In genomic region chr3:51887620-51888019, GRCh38 we compare ENCODE assay signal across 22 cellular contexts. TPM values are rescaled to one million over a fixed set of nuclear protein-coding genes. Genes with fewer than 3 reads are reported as not detected.
DNase-seq lines count a peak whose midpoint lies in the region; ATAC-seq, FAIRE-seq and TF ChIP-seq lines count a peak whose summit lies in the region.
"Had no signal": no experiment of that assay in that cellular context is flagged by ENCODE, and none has a peak within 500 bp of the region (broad histone marks: within the 10 kb centered on the region; RNA-seq: fewer than 3 reads in every experiment).

No MANE protein-coding gene starts in this region.

- CTCF ChIA-PET in MCF 10A (lab: Yijun Ruan, JAX), result interaction anchor here (0.6 kb wide), 1 partner anchor 80 kb away, joined by 3 read pairs; no protein-coding TSS in a partner anchor
- CTCF ChIA-PET in activated CD4-positive, alpha-beta T cell treated with anti-CD3 and anti-CD28 coated beads for 36 hours (lab: Charles Lee), result no interaction called here

- POLR2A ChIA-PET in MCF 10A (lab: Yijun Ruan, JAX), result interaction anchor here (0.6 kb wide), 1 partner anchor 40 kb away, joined by 3 read pairs; no protein-coding TSS in a partner anchor
- POLR2A ChIA-PET in activated CD4-positive, alpha-beta T cell treated with anti-CD3 and anti-CD28 coated beads for 36 hours (lab: Charles Lee), result no interaction called here

- ATAC-seq in mucosa of descending colon, result peak; percentile 37
- ATAC-seq in activated CD4-positive, alpha-beta T cell treated with anti-CD3 and anti-CD28 coated beads for 36 hours, result no peak
- ATAC-seq in GM18498 (IDR thresholded peaks at IDR 0.05; ENCODE audit: unreplicated experiment), result no peak
- ATAC-seq in HG03442 (IDR thresholded peaks at IDR 0.05; ENCODE audit: unreplicated experiment), result no peak
- ATAC-seq: CD8-positive, alpha-beta T cell; GM12878 had no signal

- no peak for FAIRE-seq in bronchial epithelial cell (lab: Jason Lieb, UNC)
- FAIRE-seq: GM12878, GM18507 had no signal

- no peak overlapping the region for H3K27ac ChIP-seq in breast epithelium
- H3K27ac ChIP-seq: SJSA1 had no signal

- no peaks in the 10 kb centered on the region for H3K36me3 Mint-ChIP-seq in MCF 10A (ENCODE audit: insufficient read depth, unreplicated experiment)
- H3K36me3 Mint-ChIP-seq in activated CD4-positive, alpha-beta T cell treated with anti-CD3 and anti-CD28 coated beads for 36 hours (ENCODE audit: low read depth), result no peaks in the 10 kb centered on the region
- H3K36me3 Mint-ChIP-seq: CD8-positive, alpha-beta T cell had no signal

- H3K4me3 Mint-ChIP-seq in MCF 10A (ENCODE audit: unreplicated experiment), result no peak overlapping the region
- H3K4me3 Mint-ChIP-seq in activated CD4-positive, alpha-beta T cell treated with anti-CD3 and anti-CD28 coated beads for 36 hours, result no peak overlapping the region
- H3K4me3 Mint-ChIP-seq: CD8-positive, alpha-beta T cell had no signal

- H3K9me3 Mint-ChIP-seq in MCF 10A (ENCODE audit: unreplicated experiment), result no peaks in the 10 kb centered on the region
- no peaks in the 10 kb centered on the region for H3K9me3 Mint-ChIP-seq in activated CD4-positive, alpha-beta T cell treated with anti-CD3 and anti-CD28 coated beads for 36 hours (ENCODE audit: low read depth)
- H3K9me3 Mint-ChIP-seq: CD8-positive, alpha-beta T cell had no signal

- H3K9me3 ChIP-seq in breast epithelium, result no peaks in the 10 kb centered on the region
- H3K9me3 ChIP-seq in mucosa of descending colon, result no peaks in the 10 kb centered on the region
- H3K9me3 ChIP-seq: SJSA1 had no signal

- peak overlapping the region; percentile 21 for H3K27ac Mint-ChIP-seq in MCF 10A (ENCODE audit: low read depth, unreplicated experiment)
- H3K27ac Mint-ChIP-seq in activated CD4-positive, alpha-beta T cell treated with anti-CD3 and anti-CD28 coated beads for 36 hours, result no peak overlapping the region
- H3K27ac Mint-ChIP-seq: CD8-positive, alpha-beta T cell had no signal

- no peak for TF ChIP-seq POLR2A in breast epithelium (IDR thresholded peaks at IDR 0.05)

- H3K4me1 ChIP-seq in breast epithelium (no peaks in the 10 kb centered on the region), mucosa of descending colon (ENCODE audit: low read depth) (no peaks in the 10 kb centered on the region)
- H3K4me1 ChIP-seq: SJSA1 had no signal

- no peaks in the 10 kb centered on the region for H3K27me3 ChIP-seq in breast epithelium
- H3K27me3 ChIP-seq in bronchial epithelial cell (ENCODE audit: control insufficient read depth, insufficient read depth, low read length), result no peaks in the 10 kb centered on the region

- H3K36me3 ChIP-seq in breast epithelium, result no peaks in the 10 kb centered on the region
- no peaks in the 10 kb centered on the region for H3K36me3 ChIP-seq in bronchial epithelial cell (ENCODE audit: control insufficient read depth, insufficient read depth, low read length)
- H3K36me3 ChIP-seq in mucosa of descending colon (ENCODE audit: low read depth), result no peaks in the 10 kb centered on the region
- H3K36me3 ChIP-seq: SJSA1 had no signal

- BruUV-seq in MCF 10A (replicated peaks; lab: Mats Ljungman, UMichigan), result no TSS peak

- peaks cover 46% of the 10 kb centered on the region for H3K27me3 Mint-ChIP-seq in MCF 10A (ENCODE audit: insufficient read depth, unreplicated experiment)
- H3K27me3 Mint-ChIP-seq in activated CD4-positive, alpha-beta T cell treated with anti-CD3 and anti-CD28 coated beads for 36 hours, result peaks cover 9% of the 10 kb centered on the region

- H3K4me3 ChIP-seq in breast epithelium (no peak overlapping the region), bronchial epithelial cell (ENCODE audit: low read depth, low read length) (no peak overlapping the region), mucosa of descending colon (no peak overlapping the region)
- H3K4me3 ChIP-seq: GM12878, SJSA1 had no signal

- intact Hi-C loops in MCF 10A (cut with micrococcal nuclease), result no loop called here
- intact Hi-C loops in breast epithelium (cut with DNase I; ENCODE audit: low total_unique reads), result no loop called here
- intact Hi-C loops in mucosa of descending colon (cut with DNase I, micrococcal nuclease), result no loop called here
- intact Hi-C loops in activated CD4-positive, alpha-beta T cell treated with anti-CD3 and anti-CD28 coated beads for 36 hours (cut with DNase I, micrococcal nuclease), result no loop called here

- TF ChIP-seq CTCF in MCF 10A (IDR thresholded peaks at IDR 0.05; ENCODE audit: unreplicated experiment), result no peak
- TF ChIP-seq CTCF in breast epithelium (IDR thresholded peaks at IDR 0.05), result no peak
- no peak for TF ChIP-seq CTCF in bronchial epithelial cell (IDR thresholded peaks at IDR 0.05; ENCODE audit: insufficient read depth, low read length, severe bottlenecking)
- no peak for TF ChIP-seq CTCF in mucosa of descending colon (IDR thresholded peaks at IDR 0.05)

- peak; percentile 66 for DNase-seq in MCF 10A (ENCODE audit: unreplicated experiment)
- no peak for DNase-seq in breast epithelium (ENCODE audit: low spot score in 2 of 2)
- peak; percentile 73 for DNase-seq in bronchial epithelial cell (ENCODE audit: low read depth)
- no peak for DNase-seq in mucosa of descending colon
- DNase-seq in activated CD4-positive, alpha-beta T cell treated with anti-CD3 and anti-CD28 coated beads for 36 hours, result no peak
- no peak for DNase-seq in iPS-NIHi11 (ENCODE audit: low spot score)
- DNase-seq: 8988T; CD8-positive, alpha-beta T cell; GDM1; GOT3; IMR-90; Karpas-422; NCI-H1417; NCI-H187 treated with DMSO at 0.1 percent for 48 hours; NCI-H526 treated with DMSO at 0.1 percent for 48 hours; NK-92 treated with Interleukin-12 subunit alpha and Interleukin-12 subunit beta, amount 100 ng/mL, for 24 hours had no signal

- no peaks in the 10 kb centered on the region for H3K4me1 Mint-ChIP-seq in MCF 10A (ENCODE audit: insufficient read depth, unreplicated experiment)
- peaks cover 8% of the 10 kb centered on the region for H3K4me1 Mint-ChIP-seq in activated CD4-positive, alpha-beta T cell treated with anti-CD3 and anti-CD28 coated beads for 36 hours

RNA-seq across cellular contexts. Expression of gene IQCF5, which starts 12.2 kb away (rescaled TPM):
- total RNA-seq in MCF 10A (2022), result not detected in 2 replicates
- not detected for total RNA-seq in breast epithelium
- 0.53 TPM in 1 of 2 replicates, not detected in the other for total RNA-seq in bronchial epithelial cell
- not detected for total RNA-seq in mucosa of descending colon
- not detected for total RNA-seq in activated CD4-positive, alpha-beta T cell treated with anti-CD3 and anti-CD28 coated beads for 36 hours
- total RNA-seq: CD8-positive, alpha-beta T cell; GM12878; IMR-90; OCI-LY7; SJSA1 had no signal

RNA-seq across cellular contexts. Expression of gene IQCF1, which starts 15.5 kb away (rescaled TPM):
- total RNA-seq in MCF 10A (2022) (not detected in 2 replicates), breast epithelium (not detected), bronchial epithelial cell (not detected in 2 replicates), mucosa of descending colon (not detected)
- not detected for total RNA-seq in activated CD4-positive, alpha-beta T cell treated with anti-CD3 and anti-CD28 coated beads for 36 hours
- total RNA-seq: CD8-positive, alpha-beta T cell; GM12878; IMR-90; OCI-LY7; SJSA1 had no signal

RNA-seq across cellular contexts. Expression of gene IQCF2, which starts 26.2 kb away (rescaled TPM):
- total RNA-seq in MCF 10A (2022), result not detected in 2 replicates
- total RNA-seq in breast epithelium, result not detected
- not detected in 2 replicates for total RNA-seq in bronchial epithelial cell
- total RNA-seq in mucosa of descending colon, result not detected
- total RNA-seq in activated CD4-positive, alpha-beta T cell treated with anti-CD3 and anti-CD28 coated beads for 36 hours, result not detected
- total RNA-seq: CD8-positive, alpha-beta T cell; GM12878; IMR-90; OCI-LY7; SJSA1 had no signal

RNA-seq across cellular contexts. Expression of gene RRP9, which starts 54.1 kb away (rescaled TPM):
- 60.8 and 80.2 TPM in 2 replicates for total RNA-seq in MCF 10A (2022)
- total RNA-seq in breast epithelium, result 10 to 100 TPM; 23.1 to 24.6 (median 23.8) TPM
- total RNA-seq in bronchial epithelial cell, result 27.1 and 70.8 TPM in 2 replicates
- total RNA-seq in mucosa of descending colon, result 10 to 100 TPM; 11.9 to 15.7 (median 15.3) TPM
- 10 to 100 TPM; 38.2 to 39.3 TPM for total RNA-seq in activated CD4-positive, alpha-beta T cell treated with anti-CD3 and anti-CD28 coated beads for 36 hours

RNA-seq across cellular contexts. Expression of gene PARP3, which starts 54.5 kb away (rescaled TPM):
- total RNA-seq in MCF 10A (2022) (19.4 and 25.5 TPM in 2 replicates), breast epithelium (10 to 100 TPM; 21.4 to 33.6 (median 31.8) TPM), bronchial epithelial cell (3.6 and 5.0 TPM in 2 replicates), mucosa of descending colon (10 to 100 TPM; 27.0 to 34.0 (median 29.2) TPM)
- 10 to 100 TPM; 10.6 to 12.2 TPM for total RNA-seq in activated CD4-positive, alpha-beta T cell treated with anti-CD3 and anti-CD28 coated beads for 36 hours

Comparison
In these comparisons a context has a peak if more than half of its experiments do, and no peak if none do; other contexts are left out.
1. DNase-seq: peak in MCF 10A (single experiment) and bronchial epithelial cell (single experiment); none in breast epithelium (0 of 2), mucosa of descending colon (0 of 3), activated CD4-positive, alpha-beta T cell treated with anti-CD3 and anti-CD28 coated beads for 36 hours (single experiment) and iPS-NIHi11 (single experiment).